In the genomic region with DNA sequence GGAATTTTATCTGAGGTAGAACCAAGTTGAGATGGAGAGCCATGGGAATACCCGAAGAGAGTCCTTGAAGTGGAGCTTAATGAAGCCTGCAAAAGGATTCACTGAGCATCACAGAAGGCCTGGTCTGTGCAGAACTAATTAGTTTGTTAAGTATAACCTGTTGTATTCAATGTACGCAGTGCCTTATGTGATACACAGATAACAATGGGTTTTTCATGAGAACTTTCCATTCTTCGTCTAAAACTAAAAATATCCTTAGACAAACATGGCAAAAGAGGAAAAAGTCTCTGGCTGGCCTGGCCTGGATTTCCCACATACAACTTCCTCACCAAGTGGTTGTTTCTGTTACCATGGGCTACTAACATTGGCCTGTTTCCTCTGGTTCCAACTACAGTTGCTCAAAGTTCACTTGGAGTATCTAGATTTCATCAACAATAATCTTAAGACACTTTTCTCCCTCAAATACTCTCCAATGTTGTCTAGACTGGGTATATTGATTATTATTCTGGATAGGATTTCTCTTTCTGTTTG, we compare ENCODE assay signal across 25 cellular contexts.
"Had no signal": no experiment of that assay in that cellular context is flagged by ENCODE, and none has a peak within 500 bp of the region (broad histone marks: within the 10 kb centered on the region; RNA-seq: fewer than 3 reads in every experiment).

No MANE protein-coding gene starts in this region.

- H3K4me2 ChIP-seq: smooth muscle cell had no signal

- H3K27me3 ChIP-seq: left lung, neutrophil, ovary, right atrium auricular region, right lobe of liver, tibial nerve, uterus had no signal

- H3K36me3 Mint-ChIP-seq: naive thymus-derived CD8-positive, alpha-beta T cell; stimulated activated memory B cell treated with anti-CD40 and anti-IgM and Interleukin-4, amounts not matched to agents 10 μg/mL and 1 μg/mL and 100 μg/mL, for 72 hours; type B pancreatic cell had no signal

- H3K27me3 Mint-ChIP-seq: stimulated activated memory B cell treated with anti-CD40 and anti-IgM and Interleukin-4, amounts not matched to agents 10 μg/mL and 1 μg/mL and 100 μg/mL, for 72 hours; stimulated activated naive CD8-positive, alpha-beta T cell treated with anti-CD3 and anti-CD28 coated beads, Interleukin-15, amount 100 ng/mL, for 72 hours; type B pancreatic cell had no signal

- H3K9me3 Mint-ChIP-seq: nephron; neural crest cell; stimulated activated memory B cell treated with anti-CD40 and anti-IgM and Interleukin-4, amounts not matched to agents 10 μg/mL and 1 μg/mL and 100 μg/mL, for 72 hours; type B pancreatic cell had no signal

- H3K4me3 Mint-ChIP-seq: naive thymus-derived CD8-positive, alpha-beta T cell; nephron; neural crest cell; stimulated activated memory B cell treated with anti-CD40 and anti-IgM and Interleukin-4, amounts not matched to agents 10 μg/mL and 1 μg/mL and 100 μg/mL, for 72 hours; stimulated activated naive CD8-positive, alpha-beta T cell treated with anti-CD3 and anti-CD28 coated beads, Interleukin-15, amount 100 ng/mL, for 72 hours; type B pancreatic cell had no signal

- ATAC-seq: left colon; left lung; naive thymus-derived CD8-positive, alpha-beta T cell; right lobe of liver; stimulated activated memory B cell treated with anti-CD40 and anti-IgM and Interleukin-4, amounts not matched to agents 10 μg/mL and 1 μg/mL and 100 μg/mL, for 72 hours; stimulated activated naive CD8-positive, alpha-beta T cell treated with anti-CD3 and anti-CD28 coated beads, Interleukin-15, amount 100 ng/mL, for 72 hours had no signal

- H3K4me3 ChIP-seq: left lung, ovary, right atrium auricular region, right lobe of liver, smooth muscle cell, tibial nerve, uterus had no signal

- H3K36me3 ChIP-seq: left lung, neutrophil, ovary, right atrium auricular region, right lobe of liver, tibial nerve, uterus had no signal

- H3K27ac ChIP-seq: left lung, neutrophil, ovary, right atrium auricular region, right lobe of liver, tibial nerve, uterus had no signal

- DNase-seq: hippocampal formation; kidney glomerular epithelial cell; left colon; left lung; mesenchymal stem cell; naive thymus-derived CD8-positive, alpha-beta T cell; ovary; right lobe of liver; stimulated activated CD4-positive, alpha-beta T cell treated with anti-CD3 and anti-CD28 coated beads, Interleukin-1b, Interleukin-23, amount 100 ng/mL, for 48 hours; stimulated activated CD4-positive, alpha-beta T cell treated with anti-CD3 and anti-CD28 coated beads, Interleukin-2, amount 100 ng/mL, for 48 hours; stimulated activated CD4-positive, alpha-beta T cell treated with anti-CD3 and anti-CD28 coated beads, Interleukin-4, amount 100 ng/mL, for 4 hours; stimulated activated CD8-positive, alpha-beta memory T cell treated with anti-CD3 and anti-CD28 coated beads, Interleukin-4, amount 100 ng/mL, for 48 hours; stimulated activated naive CD4-positive, alpha-beta T cell treated with Interleukin-2 at 50 U/mL for 16 hours; stimulated activated naive CD8-positive, alpha-beta T cell treated with anti-CD3 and anti-CD28 coated beads, Interleukin-15, amount 100 ng/mL, for 72 hours; substantia nigra; uterus had no signal

- H3K4me1 Mint-ChIP-seq: naive thymus-derived CD8-positive, alpha-beta T cell; stimulated activated memory B cell treated with anti-CD40 and anti-IgM and Interleukin-4, amounts not matched to agents 10 μg/mL and 1 μg/mL and 100 μg/mL, for 72 hours; stimulated activated naive CD8-positive, alpha-beta T cell treated with anti-CD3 and anti-CD28 coated beads, Interleukin-15, amount 100 ng/mL, for 72 hours had no signal

- H3K27ac Mint-ChIP-seq: naive thymus-derived CD8-positive, alpha-beta T cell; nephron; progenitor cell of endocrine pancreas; stimulated activated memory B cell treated with anti-CD40 and anti-IgM and Interleukin-4, amounts not matched to agents 10 μg/mL and 1 μg/mL and 100 μg/mL, for 72 hours; stimulated activated naive CD8-positive, alpha-beta T cell treated with anti-CD3 and anti-CD28 coated beads, Interleukin-15, amount 100 ng/mL, for 72 hours; type B pancreatic cell had no signal

- H3K4me1 ChIP-seq: left lung, right lobe of liver, uterus had no signal

- H3K9me3 ChIP-seq: left lung, neutrophil, ovary, right atrium auricular region, right lobe of liver, tibial nerve, uterus had no signal
